4 cellular contexts compared by ENCODE assay signal in the genomic region with DNA sequence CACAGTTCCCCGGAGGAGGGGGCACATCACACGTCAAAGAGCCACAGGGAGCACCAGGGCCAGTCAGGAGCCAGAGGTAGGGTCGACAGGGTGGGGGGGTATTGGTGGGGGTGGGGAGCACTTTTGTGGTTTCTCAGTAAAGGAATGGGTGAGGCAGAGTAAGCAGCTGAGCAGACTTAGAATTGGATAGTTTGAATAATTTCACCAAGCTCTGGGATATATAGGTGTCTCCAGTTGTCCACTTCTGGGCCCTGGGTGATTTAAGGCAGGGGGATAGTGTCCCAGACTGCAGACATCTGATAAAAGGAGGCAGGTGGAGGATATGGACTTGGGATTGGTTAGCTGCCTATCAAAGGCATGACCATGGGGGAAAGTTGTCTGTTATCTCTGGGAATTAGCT.
"Had no signal": no experiment of that assay in that cellular context is flagged by ENCODE, and none has a peak within 500 bp of the region (broad histone marks: within the 10 kb centered on the region; RNA-seq: fewer than 3 reads in every experiment).

No MANE protein-coding gene starts in this region.

- H3K27ac Mint-ChIP-seq: GM23338 had no signal

- H3K4me3 ChIP-seq: GM23338 had no signal

- H3K4me2 ChIP-seq: GM23338 had no signal

- DNase-seq: H9, HCEC 1CT, IMR-90 had no signal

- H3K9me3 Mint-ChIP-seq: GM23338 had no signal

- H3K4me3 Mint-ChIP-seq: GM23338, H9 had no signal
